ENCODE assay signal across 8 cellular contexts in genomic region chr3:180534828-180535227, GRCh38.
"Had no signal": no experiment of that assay in that cellular context is flagged by ENCODE, and none has a peak within 500 bp of the region (broad histone marks: within the 10 kb centered on the region; RNA-seq: fewer than 3 reads in every experiment).

No MANE protein-coding gene starts in this region.

- FAIRE-seq: HTR-8/SVneo, K562 had no signal

- DNase-seq: GM23248, GOT3, H7, IMR-90, KG1 had no signal

- ATAC-seq: HCT116, K562 had no signal
